In genomic region chr7:139855498-139856270, GRCh38 we compare ENCODE assay signal across 8 cellular contexts. TPM values are rescaled to one million over a fixed set of nuclear protein-coding genes. Genes with fewer than 3 reads are reported as not detected.
DNase-seq lines count a peak whose midpoint lies in the region; ATAC-seq, FAIRE-seq and TF ChIP-seq lines count a peak whose summit lies in the region.

No MANE protein-coding gene starts in this region.

- H3K4me1 ChIP-seq in Loucy (ENCODE audit: insufficient read depth, low read length, poor library complexity, severe bottlenecking) (peaks cover 18% of the 10 kb centered on the region), H1 (replicated peaks in 1 of 4; ENCODE audit: control insufficient read depth in 3 of 4, insufficient read depth in 4 of 4, low read length in 3 of 4) (no peaks in the 10 kb centered on the region; a peak in 1 of 7 replicates), skeletal muscle tissue (ENCODE audit: control insufficient read depth in 3 of 3, insufficient read depth in 3 of 3, low read length in 3 of 3) (peaks cover 0 to 15% (median 6%) of the 10 kb centered on the region in 3 donors)

- H2BK12ac ChIP-seq in H1 (ENCODE audit: low read depth, low read length) = no peak overlapping the region

- no peaks in the 10 kb centered on the region for H3F3A ChIP-seq in Loucy (ENCODE audit: low read depth)

- no peak for TF ChIP-seq CTCF in GM10266 (IDR thresholded peaks at IDR 0.05; ENCODE audit: control insufficient read depth, insufficient read depth, low read depth, missing control alignments)
- TF ChIP-seq CTCF in Loucy (conservative IDR thresholded peaks at IDR 0.05; ENCODE audit: low read length) = no peak
- TF ChIP-seq CTCF in H1 (IDR thresholded peaks at IDR 0.05; ENCODE audit: control extremely low read depth in 1 of 3, insufficient read depth in 1 of 3, low read depth in 1 of 3, low read length in 3 of 3) = no peak

- peak; percentile 95 for ATAC-seq in GM21529 (IDR thresholded peaks at IDR 0.05; ENCODE audit: unreplicated experiment)

- peak overlapping the region; percentile 22 for H3K4me3 ChIP-seq in Loucy (ENCODE audit: low read length, poor library complexity, severe bottlenecking)
- no peak overlapping the region for H3K4me3 ChIP-seq in H1 (ENCODE audit: extremely low read depth in 1 of 4, insufficient read depth in 2 of 4, low read depth in 3 of 4, low read length in 4 of 4)
- no peak overlapping the region for H3K4me3 ChIP-seq in skeletal muscle tissue (ENCODE audit: low read length in 3 of 3)

- H2AFZ ChIP-seq in Loucy (ENCODE audit: low read length) = peak overlapping the region; percentile 72
- H2AFZ ChIP-seq in H1 (ENCODE audit: low read length) = peak overlapping the region; percentile 40; the same call in 1 of the 2 replicates

- no peak for TF ChIP-seq EP300 in H1 (IDR thresholded peaks at IDR 0.05; ENCODE audit: borderline replicate concordance in 1 of 2, low read depth in 2 of 2, low read length in 2 of 2)

- H3K27me3 ChIP-seq in Loucy (ENCODE audit: insufficient read depth, low read length, poor library complexity, severe bottlenecking) = no peaks in the 10 kb centered on the region
- no peaks in the 10 kb centered on the region for H3K27me3 ChIP-seq in H1 (replicated peaks in 1 of 4; ENCODE audit: control insufficient read depth in 3 of 4, extremely low read depth in 1 of 4, insufficient read depth in 3 of 4, low read length in 3 of 4)
- no peaks in the 10 kb centered on the region for H3K27me3 ChIP-seq in skeletal muscle tissue (ENCODE audit: control insufficient read depth in 3 of 3, insufficient read depth in 3 of 3, low read length in 3 of 3)

- H3K23ac ChIP-seq in H1 (ENCODE audit: insufficient read length) = no peak overlapping the region

- no peak overlapping the region for H3K56ac ChIP-seq in H1 (replicated peaks; ENCODE audit: insufficient read length, low read depth, low read length)

- no peak overlapping the region for H4K5ac ChIP-seq in H1 (ENCODE audit: insufficient read length, low read depth, low read length)

- no peaks in the 10 kb centered on the region for H3K36me3 ChIP-seq in Loucy (ENCODE audit: insufficient read depth, low read length)
- H3K36me3 ChIP-seq in H1 (ENCODE audit: control insufficient read depth in 2 of 4, insufficient read depth in 4 of 4, low read length in 3 of 4) = no peaks in the 10 kb centered on the region
- H3K36me3 ChIP-seq in skeletal muscle tissue (ENCODE audit: control insufficient read depth in 3 of 3, insufficient read depth in 3 of 3, low read length in 3 of 3) = no peaks in the 10 kb centered on the region

- TF ChIP-seq RAD21 in H1 (IDR thresholded peaks at IDR 0.05 in 1 of 2, conservative IDR thresholded peaks at IDR 0.05 in 1 of 2; ENCODE audit: low read depth in 2 of 2, low read length in 2 of 2) = no peak

- H3K27ac ChIP-seq in H1 (ENCODE audit: low read depth, low read length) = no peak overlapping the region
- peak overlapping the region; percentile 15 for H3K27ac ChIP-seq in skeletal muscle tissue (ENCODE audit: low read depth, low read length)

- no peaks in the 10 kb centered on the region for H3K79me1 ChIP-seq in H1 (ENCODE audit: low read depth, low read length)

- CTCF ChIA-PET in H1 (lab: Charles Lee; ENCODE audit: partially characterized antibody) = interaction anchor here (0.8 to 1.2 kb wide), 3 partner anchors 45 to 150 kb away, joined by 3 to 5 read pairs (median 4); no protein-coding TSS in a partner anchor

- H2BK120ac ChIP-seq in H1 (replicated peaks; ENCODE audit: low read depth, low read length) = no peak overlapping the region

- H2BK15ac ChIP-seq in H1 (ENCODE audit: low read length) = no peak overlapping the region

- no peak overlapping the region for H3K14ac ChIP-seq in H1 (ENCODE audit: insufficient read length)

- no peaks in the 10 kb centered on the region for H3K9me3 ChIP-seq in Loucy (ENCODE audit: insufficient read depth, low read depth, low read length)
- H3K9me3 ChIP-seq in H1 (ENCODE audit: insufficient read depth in 2 of 2, low read depth in 1 of 2, low read length in 1 of 2) = no peaks in the 10 kb centered on the region
- H3K9me3 ChIP-seq in skeletal muscle tissue (ENCODE audit: control insufficient read depth in 3 of 3, low read length in 3 of 3) = no peaks in the 10 kb centered on the region

- no peaks in the 10 kb centered on the region for H3K9me2 ChIP-seq in Loucy (replicated peaks; ENCODE audit: low read depth, low read length)

- H4K91ac ChIP-seq in H1 (replicated peaks; ENCODE audit: insufficient read length, low read length) = no peak overlapping the region

- FAIRE-seq in H1 (lab: Jason Lieb, UNC) = no peak

- H3K79me2 ChIP-seq in Loucy (ENCODE audit: insufficient read depth, low read length) (no peaks in the 10 kb centered on the region), H1 (ENCODE audit: control insufficient read depth in 1 of 2, insufficient read depth in 2 of 2, low read length in 2 of 2) (no peaks in the 10 kb centered on the region)

- no peak overlapping the region for H2BK20ac ChIP-seq in H1 (ENCODE audit: low read length)

- H3K9ac ChIP-seq in Loucy (ENCODE audit: low read depth, low read length, poor library complexity, severe bottlenecking) (no peak overlapping the region), H1 (replicated peaks in 1 of 4; ENCODE audit: extremely low read depth in 1 of 4, low read depth in 3 of 4, low read length in 3 of 4) (no peak overlapping the region), skeletal muscle tissue (ENCODE audit: low read depth in 1 of 3, low read length in 3 of 3) (no peak overlapping the region)

- TF ChIP-seq POLR2A in H1 (IDR thresholded peaks at IDR 0.05; ENCODE audit: control extremely low read depth in 1 of 2, low read depth in 2 of 2, low read length in 2 of 2) = no peak

- no peak overlapping the region for H3K18ac ChIP-seq in H1 (ENCODE audit: extremely low read depth, low read length)

- H3K4ac ChIP-seq in H1 (replicated peaks; ENCODE audit: insufficient read length, low read depth, low read length) = peak overlapping the region; percentile 32

- H4K20me1 ChIP-seq in Loucy (ENCODE audit: insufficient read depth, low read length, poor library complexity, severe bottlenecking) = no peaks in the 10 kb centered on the region
- H4K20me1 ChIP-seq in H1 (replicated peaks in 1 of 2; ENCODE audit: control insufficient read depth in 1 of 2, insufficient read depth in 2 of 2, low read length in 2 of 2) = no peaks in the 10 kb centered on the region

- H2BK5ac ChIP-seq in H1 (ENCODE audit: low read depth, low read length) = no peak overlapping the region

- H2AK5ac ChIP-seq in H1 (ENCODE audit: low read depth, low read length) = no peak overlapping the region

- H3K23me2 ChIP-seq in H1 (ENCODE audit: low read depth, low read length) = no peaks in the 10 kb centered on the region

- H4K8ac ChIP-seq in H1 (ENCODE audit: extremely low read depth, insufficient read depth, low read length) = peak overlapping the region; percentile 60; the same call in 1 of the 2 replicates

- peak; percentile 57 for DNase-seq in GM10266 (ENCODE audit: extremely low spot score)
- DNase-seq in H1 (ENCODE audit: low read depth in 1 of 2, low spot score in 2 of 2) = peak in 1 of 2 experiments; percentile 26
- DNase-seq in activated gamma-delta T cell (lab: John Stamatoyannopoulos, UW) = no peak
- DNase-seq in NCI-H128 (lab: John Stamatoyannopoulos, UW; ENCODE audit: unreplicated experiment) = no peak
- no peak for DNase-seq in 8988T

- H3K4me2 ChIP-seq in Loucy (ENCODE audit: low read depth, low read length, poor library complexity, severe bottlenecking) = peak overlapping the region; percentile 19
- H3K4me2 ChIP-seq in H1 (ENCODE audit: insufficient read depth in 1 of 2, low read depth in 2 of 2, low read length in 2 of 2) = no peak overlapping the region

- WGBS in H1 (ENCODE audit: extremely low coverage in 1 of 2, insufficient coverage in 1 of 2, insufficient read length in 1 of 2, insufficient replicate concordance in 2 of 2, low coverage in 1 of 2, low lambda C conversion rate in 2 of 2, missing lambda C conversion rate in 1 of 2), 2 experiments = 77% methylated on average over 9 of the region's 9 CpGs; no CpG with 5 or more reads in 1 of the 2 experiments

- POLR2A ChIA-PET in H1 (lab: Charles Lee; ENCODE audit: partially characterized antibody) = interaction anchor here (0.8 kb wide), 1 partner anchor 421 kb away, joined by 3 read pairs; no protein-coding TSS in a partner anchor

TF ChIP-seq in H1, 55 proteins besides CTCF, POLR2A, EP300 and RAD21:
- TF ChIP-seq SIRT6 (IDR thresholded peaks at IDR 0.05; ENCODE audit: low read length) = no peak
- peak; percentile 19; the same call in 1 of the 2 replicates for TF ChIP-seq MAFK (IDR thresholded peaks at IDR 0.05; ENCODE audit: low read depth, low read length)

RNA-seq across cellular contexts. Expression of gene TBXAS1, which starts 26.6 kb away (rescaled TPM):
- 1.1 and 2.1 TPM in 2 replicates for total RNA-seq in H1 (2021; fragmentation: NEBNext Ultra II Directional; extraction: Animal tissue kit (Norgen Biotek cat#: 25700))
- 0.75 and 0.86 TPM in 2 replicates for polyA plus RNA-seq in H1 (2011; rRNA removed)
- polyA plus RNA-seq in H1 (2011; cell fraction: cytosol; rRNA removed) = 1.0 TPM
- polyA plus RNA-seq in H1 (2011; cell fraction: nucleus; rRNA removed) = 2.9 TPM
- polyA plus RNA-seq in H1 (2012, experiment 1 of 2) = 0.57 to 1.3 TPM (median 1.3 TPM) in 4 replicates
- 0.63 TPM for polyA plus RNA-seq in H1 (2012, experiment 2 of 2)
- 1.8 TPM for polyA plus RNA-seq in H1 (2013, experiment 1 of 2)
- polyA plus RNA-seq in H1 (2013, experiment 2 of 2) = 2.7 TPM
- 0.76 and 1.1 TPM in 2 replicates for polyA minus RNA-seq in H1 (2011; rRNA and poly(A)+ RNA removed)
- polyA minus RNA-seq in H1 (2011; cell fraction: cytosol; rRNA and poly(A)+ RNA removed) = not detected
- polyA minus RNA-seq in H1 (2011; cell fraction: nucleus; rRNA and poly(A)+ RNA removed) = 3.7 TPM
- total RNA-seq in skeletal muscle tissue = 9.9 TPM
